1 cellular context compared by ENCODE assay signal in the genomic region with DNA sequence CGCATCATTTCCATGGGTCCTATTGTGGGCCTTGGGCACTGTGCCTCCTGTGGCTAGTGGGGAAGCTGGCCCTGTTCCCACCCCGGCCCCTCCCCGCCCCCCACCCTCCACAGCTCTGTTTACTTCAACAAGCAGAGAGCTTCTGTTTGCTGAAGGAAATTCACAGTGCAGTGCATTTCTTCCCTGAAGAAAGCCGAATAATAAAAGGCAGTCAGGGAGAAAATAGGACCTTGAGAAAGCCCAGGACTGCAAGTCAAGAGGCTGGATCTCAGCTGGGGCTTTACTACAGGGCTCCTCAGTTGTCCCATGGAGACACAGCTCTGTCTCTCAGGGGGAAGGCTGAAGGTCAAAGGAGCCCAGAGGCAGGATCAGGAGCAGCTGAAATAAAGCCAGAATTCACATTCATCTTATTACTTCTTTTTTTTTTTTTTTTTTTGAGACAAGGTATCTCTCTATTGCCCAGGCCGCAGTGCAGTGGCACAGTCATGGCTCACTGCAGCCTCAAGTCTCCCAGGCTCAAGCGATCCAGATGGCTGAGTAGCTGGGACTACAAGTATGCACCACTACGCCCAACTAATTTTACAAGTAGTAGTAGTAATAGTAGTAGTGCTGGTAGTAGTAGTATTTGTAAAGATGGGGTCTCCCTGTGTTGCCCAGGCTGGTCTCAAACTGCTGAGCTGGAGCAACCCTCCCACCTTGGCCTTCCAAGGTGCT.
TF ChIP-seq lines count a peak whose summit lies in the region.

No MANE protein-coding gene starts in this region.

TF ChIP-seq in HEK293, 187 proteins besides CTCF, POLR2A, EP300 and RAD21 (continued from another document):
- TF ChIP-seq ZNF148 (tag by site-specific recombination; IDR thresholded peaks at IDR 0.05; ENCODE audit: borderline replicate concordance) = no peak
